26 cellular contexts compared by ENCODE assay signal in genomic region chr7:502296-502695, GRCh38. TPM values are rescaled to one million over a fixed set of nuclear protein-coding genes. Genes with fewer than 3 reads are reported as not detected.
DNase-seq lines count a peak whose midpoint lies in the region; ATAC-seq and TF ChIP-seq lines count a peak whose summit lies in the region.
"Had no signal": no experiment of that assay in that cellular context is flagged by ENCODE, and none has a peak within 500 bp of the region (broad histone marks: within the 10 kb centered on the region; RNA-seq: fewer than 3 reads in every experiment).

No MANE protein-coding gene starts in this region.

- H3K36me3 ChIP-seq in left ventricle myocardium inferior: peaks cover 50% of the 10 kb centered on the region
- H3K36me3 ChIP-seq: BE2C had no signal

- peak overlapping the region; percentile 42 to 96 (median 81) for H3K27ac Mint-ChIP-seq in nephron
- H3K27ac Mint-ChIP-seq in activated CD8-positive, alpha-beta memory T cell treated with anti-CD3 and anti-CD28 coated beads, Interleukin-2, amount 10 ng/mL, durations not matched to agents 7 days and 5 days: no peak overlapping the region
- H3K27ac Mint-ChIP-seq: activated CD4-positive, alpha-beta memory T cell treated with anti-CD3 and anti-CD28 coated beads, Interleukin-2, amount 10 ng/mL, durations not matched to agents 7 days and 5 days had no signal

- TF ChIP-seq CTCF in RWPE1 (conservative IDR thresholded peaks at IDR 0.05; ENCODE audit: low read depth) (no peak), left ventricle myocardium inferior (IDR thresholded peaks at IDR 0.05; ENCODE audit: borderline replicate concordance) (no peak), nephron (IDR thresholded peaks at IDR 0.05; ENCODE audit: unreplicated experiment in 3 of 3) (no peak)

- H3K27me3 Mint-ChIP-seq in nephron (ENCODE audit: low read depth): peaks cover 4% of the 10 kb centered on the region
- H3K27me3 Mint-ChIP-seq in activated CD8-positive, alpha-beta memory T cell treated with anti-CD3 and anti-CD28 coated beads, Interleukin-2, amount 10 ng/mL, durations not matched to agents 7 days and 5 days: no peaks in the 10 kb centered on the region
- H3K27me3 Mint-ChIP-seq: activated CD4-positive, alpha-beta memory T cell treated with anti-CD3 and anti-CD28 coated beads, Interleukin-2, amount 10 ng/mL, durations not matched to agents 7 days and 5 days; stimulated activated naive CD8-positive, alpha-beta T cell treated with anti-CD3 and anti-CD28 coated beads, Interleukin-15, amount 100 ng/mL, for 72 hours had no signal

- POLR2A ChIA-PET in RWPE1 (lab: Yijun Ruan, JAX; ENCODE audit: low non-redundant PET): no interaction called here

- no peak overlapping the region for H3K4me3 Mint-ChIP-seq in nephron
- no peak overlapping the region for H3K4me3 Mint-ChIP-seq in activated CD8-positive, alpha-beta memory T cell treated with anti-CD3 and anti-CD28 coated beads, Interleukin-2, amount 10 ng/mL, durations not matched to agents 7 days and 5 days
- H3K4me3 Mint-ChIP-seq: activated CD4-positive, alpha-beta memory T cell treated with anti-CD3 and anti-CD28 coated beads, Interleukin-2, amount 10 ng/mL, durations not matched to agents 7 days and 5 days; immature natural killer cell; stimulated activated naive CD8-positive, alpha-beta T cell treated with anti-CD3 and anti-CD28 coated beads, Interleukin-15, amount 100 ng/mL, for 72 hours had no signal

- peaks cover 36% of the 10 kb centered on the region for H3K4me1 ChIP-seq in left ventricle myocardium inferior
- H3K4me1 ChIP-seq: BE2C had no signal

- peaks cover 31% of the 10 kb centered on the region for H3K36me3 Mint-ChIP-seq in nephron (ENCODE audit: low read depth)
- H3K36me3 Mint-ChIP-seq in activated CD8-positive, alpha-beta memory T cell treated with anti-CD3 and anti-CD28 coated beads, Interleukin-2, amount 10 ng/mL, durations not matched to agents 7 days and 5 days: no peaks in the 10 kb centered on the region
- H3K36me3 Mint-ChIP-seq: activated naive CD4-positive, alpha-beta T cell treated with anti-CD3 and anti-CD28 coated beads, Interleukin-2, amount 50 U/mL, for 72 hours; immature natural killer cell had no signal

- DNase-seq in RWPE1 (ENCODE audit: low spot score): no peak
- DNase-seq in left ventricle myocardium inferior: peak; percentile 10
- DNase-seq in substantia nigra (lab: John Stamatoyannopoulos, UW): no peak
- no peak for DNase-seq in activated CD8-positive, alpha-beta memory T cell treated with anti-CD3 and anti-CD28 coated beads, Interleukin-2, amount 10 ng/mL, durations not matched to agents 7 days and 5 days
- DNase-seq in C1 segment of cervical spinal cord (lab: John Stamatoyannopoulos, UW): no peak
- no peak for DNase-seq in ureter (ENCODE audit: low spot score)
- DNase-seq in NCI-H2107 treated with DMSO at 0.1 percent for 48 hours (lab: John Stamatoyannopoulos, UW; ENCODE audit: unreplicated experiment): no peak
- DNase-seq: ACHN; activated CD4-positive, alpha-beta memory T cell treated with anti-CD3 and anti-CD28 coated beads, Interleukin-2, amount 10 ng/mL, durations not matched to agents 7 days and 5 days; activated T-cell treated with anti-CD3 and anti-CD28 coated beads for 4 hours; BE2C; esophagus squamous epithelium; hippocampal formation; immature natural killer cell; IMR-90; NCI-H1048; NCI-H187; NCI-H2171 treated with DMSO at 0.1 percent for 48 hours; NCI-H524 treated with DMSO at 0.1 percent for 48 hours; stimulated activated naive CD8-positive, alpha-beta T cell treated with anti-CD3 and anti-CD28 coated beads, Interleukin-15, amount 100 ng/mL, for 72 hours; SW 1271 had no signal

- peak overlapping the region; percentile 98 for H3K27ac ChIP-seq in RWPE1
- H3K27ac ChIP-seq in left ventricle myocardium inferior (replicated peaks): no peak overlapping the region
- H3K27ac ChIP-seq in substantia nigra (ENCODE audit: low read depth, low read length, poor library complexity, severe bottlenecking): peak overlapping the region; percentile 96

- no peak for ATAC-seq in activated CD8-positive, alpha-beta memory T cell treated with anti-CD3 and anti-CD28 coated beads, Interleukin-2, amount 10 ng/mL, durations not matched to agents 7 days and 5 days
- ATAC-seq: activated CD4-positive, CD25-positive, alpha-beta regulatory T cell treated with anti-CD3 and anti-CD28 coated beads, Interleukin-2, amount 50 U/mL, for 24 hours; activated naive CD4-positive, alpha-beta T cell treated with anti-CD3 and anti-CD28 coated beads, Interleukin-2, amount 50 U/mL, for 72 hours; left lobe of liver; stimulated activated naive CD8-positive, alpha-beta T cell treated with anti-CD3 and anti-CD28 coated beads, Interleukin-15, amount 100 ng/mL, for 72 hours had no signal

- H3K9me3 Mint-ChIP-seq in nephron: no peaks in the 10 kb centered on the region
- H3K9me3 Mint-ChIP-seq in activated CD8-positive, alpha-beta memory T cell treated with anti-CD3 and anti-CD28 coated beads, Interleukin-2, amount 10 ng/mL, durations not matched to agents 7 days and 5 days (ENCODE audit: low read depth): no peaks in the 10 kb centered on the region
- H3K9me3 Mint-ChIP-seq: activated CD4-positive, alpha-beta memory T cell treated with anti-CD3 and anti-CD28 coated beads, Interleukin-2, amount 10 ng/mL, durations not matched to agents 7 days and 5 days; activated naive CD4-positive, alpha-beta T cell treated with anti-CD3 and anti-CD28 coated beads, Interleukin-2, amount 50 U/mL, for 72 hours; immature natural killer cell; stimulated activated naive CD8-positive, alpha-beta T cell treated with anti-CD3 and anti-CD28 coated beads, Interleukin-15, amount 100 ng/mL, for 72 hours had no signal

- no peaks in the 10 kb centered on the region for H3K9me3 ChIP-seq in left ventricle myocardium inferior (replicated peaks)
- H3K9me3 ChIP-seq: BE2C, esophagus squamous epithelium had no signal

- H3K27me3 ChIP-seq in left ventricle myocardium inferior (ENCODE audit: low read depth): no peaks in the 10 kb centered on the region
- H3K27me3 ChIP-seq: BE2C, esophagus squamous epithelium, tibial nerve had no signal

- no peak overlapping the region for H3K4me3 ChIP-seq in left ventricle myocardium inferior
- H3K4me3 ChIP-seq: esophagus squamous epithelium, tibial nerve had no signal

- intact Hi-C loops in left ventricle myocardium inferior (cut with micrococcal nuclease): no loop called here

- H3K4me1 Mint-ChIP-seq in nephron: peaks cover 25% of the 10 kb centered on the region
- peaks cover 4% of the 10 kb centered on the region for H3K4me1 Mint-ChIP-seq in activated CD8-positive, alpha-beta memory T cell treated with anti-CD3 and anti-CD28 coated beads, Interleukin-2, amount 10 ng/mL, durations not matched to agents 7 days and 5 days
- H3K4me1 Mint-ChIP-seq: activated CD4-positive, alpha-beta memory T cell treated with anti-CD3 and anti-CD28 coated beads, Interleukin-2, amount 10 ng/mL, durations not matched to agents 7 days and 5 days; immature natural killer cell had no signal

- CTCF ChIA-PET in RWPE1 (lab: Yijun Ruan, JAX): interaction anchor here (0.6 kb wide), 1 partner anchor 273 kb away, joined by 3 read pairs; no protein-coding TSS in a partner anchor
- CTCF ChIA-PET in activated CD8-positive, alpha-beta memory T cell treated with anti-CD3 and anti-CD28 coated beads, Interleukin-2, amount 10 ng/mL, durations not matched to agents 7 days and 5 days (lab: Charles Lee): no interaction called here

RNA-seq across cellular contexts. Expression of gene PDGFA, which starts 17.4 kb away (rescaled TPM):
- total RNA-seq in left ventricle myocardium inferior (26.0 TPM), ureter (31.5 TPM)
- 1 to 10 TPM in 1 of 2 experiments, under 1 TPM in 1; 0.67 to 2.3 TPM for total RNA-seq in activated CD8-positive, alpha-beta memory T cell treated with anti-CD3 and anti-CD28 coated beads, Interleukin-2, amount 10 ng/mL, durations not matched to agents 7 days and 5 days
